Comparison of ENCODE assay signal across 32 cellular contexts in genomic region chr3:130300888-130301287, GRCh38. TPM values are rescaled to one million over a fixed set of nuclear protein-coding genes. Genes with fewer than 3 reads are reported as not detected.
"Had no signal": no experiment of that assay in that cellular context is flagged by ENCODE, and none has a peak within 500 bp of the region (broad histone marks: within the 10 kb centered on the region; RNA-seq: fewer than 3 reads in every experiment).

No MANE protein-coding gene starts in this region.

- H3K4me1 ChIP-seq: colonic mucosa, esophagus muscularis mucosa, esophagus squamous epithelium, foreskin keratinocyte, gastrocnemius medialis, gastroesophageal sphincter, heart left ventricle, heart right ventricle had no signal

- H3K27me3 Mint-ChIP-seq: dendritic cell treated with granulocyte-macrophage colony-stimulating factor and Interleukin-4, amounts not matched to agents 40 ng/mL and 50 ng/mL, for 4 days had no signal

- ATAC-seq: effector memory CD8-positive, alpha-beta T cell; esophagus mucosa; foreskin keratinocyte; gastrocnemius medialis; gastroesophageal sphincter; heart left ventricle; heart right ventricle had no signal

- H3K4me1 Mint-ChIP-seq: endodermal cell had no signal

- H3K4me3 ChIP-seq: colonic mucosa, coronary artery, dorsolateral prefrontal cortex, esophagus muscularis mucosa, esophagus squamous epithelium, gastrocnemius medialis, gastroesophageal sphincter, heart left ventricle, heart right ventricle had no signal

- H3K4me3 Mint-ChIP-seq: dendritic cell treated with granulocyte-macrophage colony-stimulating factor and Interleukin-4, amounts not matched to agents 40 ng/mL and 50 ng/mL, for 4 days; effector memory CD8-positive, alpha-beta T cell; endodermal cell had no signal

- H3K27ac Mint-ChIP-seq: dendritic cell treated with granulocyte-macrophage colony-stimulating factor and Interleukin-4, amounts not matched to agents 40 ng/mL and 50 ng/mL, for 4 days; effector memory CD8-positive, alpha-beta T cell; endodermal cell had no signal

- FAIRE-seq: colon, endometrium, endothelial cell of umbilical vein, frontal cortex had no signal

- H3K27ac ChIP-seq: colonic mucosa, coronary artery, dorsolateral prefrontal cortex, epithelial cell of prostate, esophagus muscularis mucosa, esophagus squamous epithelium, foreskin keratinocyte, gastrocnemius medialis, gastroesophageal sphincter, heart left ventricle, heart right ventricle had no signal

- DNase-seq: colonic mucosa; cortex of kidney; dermis blood vessel endothelial cell; dorsolateral prefrontal cortex; effector CD4-positive, alpha-beta T cell; effector CD8-positive, alpha-beta T cell; effector memory CD4-positive, alpha-beta T cell; effector memory CD8-positive, alpha-beta T cell; endodermal cell; erythroblast; esophagus squamous epithelium; foreskin fibroblast; foreskin keratinocyte; foreskin melanocyte; gastrocnemius medialis; glutamatergic neuron; head of caudate nucleus; heart right ventricle had no signal

- H3K36me3 ChIP-seq: colonic mucosa, esophagus muscularis mucosa, esophagus squamous epithelium, gastrocnemius medialis, gastroesophageal sphincter, heart left ventricle, heart right ventricle had no signal

- H3K9me3 ChIP-seq: colonic mucosa, esophagus muscularis mucosa, esophagus squamous epithelium, gastrocnemius medialis, gastroesophageal sphincter, heart left ventricle, heart right ventricle had no signal

- H3K27me3 ChIP-seq: colonic mucosa, esophagus muscularis mucosa, esophagus squamous epithelium, foreskin keratinocyte, gastrocnemius medialis, gastroesophageal sphincter had no signal

- H3K9me3 Mint-ChIP-seq: dendritic cell treated with granulocyte-macrophage colony-stimulating factor and Interleukin-4, amounts not matched to agents 40 ng/mL and 50 ng/mL, for 4 days had no signal

RNA-seq across cellular contexts. Expression of gene COL6A5, which starts 44.6 kb away (rescaled TPM):
- total RNA-seq: dermis blood vessel endothelial cell, dermis microvascular lymphatic vessel endothelial cell, endothelial cell of umbilical vein, epithelial cell of proximal tubule, esophagus muscularis mucosa, foreskin keratinocyte, gastrocnemius medialis, glomerular endothelial cell, heart right ventricle had no signal
- polyA plus RNA-seq: endothelial cell of umbilical vein, foreskin keratinocyte, heart left ventricle, heart right ventricle had no signal
